ENCODE assay signal across 1 cellular context in genomic region chr7:82469207-82469606, GRCh38.
TF ChIP-seq lines count a peak whose summit lies in the region.

No MANE protein-coding gene starts in this region.

TF ChIP-seq in WTC11, 78 proteins besides CTCF, POLR2A, EP300 and RAD21 (continued from another document):
- TF ChIP-seq MAX (CRISPR knock-in tag; IDR thresholded peaks at IDR 0.05), result no peak
- TF ChIP-seq ZNF532 (CRISPR knock-in tag; IDR thresholded peaks at IDR 0.05; ENCODE audit: borderline replicate concordance), result no peak
- TF ChIP-seq OVOL2 (CRISPR knock-in tag; IDR thresholded peaks at IDR 0.05; ENCODE audit: borderline replicate concordance), result no peak
